ENCODE assay signal across 10 cellular contexts in genomic region chr4:184400891-184401290, GRCh38.
DNase-seq lines count a peak whose midpoint lies in the region; ATAC-seq and TF ChIP-seq lines count a peak whose summit lies in the region.
"Had no signal": no experiment of that assay in that cellular context is flagged by ENCODE, and none has a peak within 500 bp of the region (broad histone marks: within the 10 kb centered on the region; RNA-seq: fewer than 3 reads in every experiment).

No MANE protein-coding gene starts in this region.

- TF ChIP-seq POLR2A in gastrocnemius medialis (IDR thresholded peaks at IDR 0.05) = no peak

- peak overlapping the region; percentile 41 for H3K27ac Mint-ChIP-seq in activated T-helper 1 cell treated with anti-CD3 and anti-CD28 coated beads, Interleukin-12 subunit alpha, Interleukin-12 subunit beta, Interleukin-2, Interleukin-4 antibody, amounts not matched to agents 30 ng/mL and 10 ng/mL and 1 ng/mL, durations not matched to agents 14 hours and 24 hours and 36 hours

- H4K20me1 ChIP-seq in fibroblast of lung (ENCODE audit: control insufficient read depth, extremely low read depth, insufficient read depth, low read length) = no peaks in the 10 kb centered on the region

- H3K9me3 ChIP-seq in HUES48 (ENCODE audit: control insufficient read depth, insufficient read depth, low read length) = no peaks in the 10 kb centered on the region
- no peaks in the 10 kb centered on the region for H3K9me3 ChIP-seq in fibroblast of lung (ENCODE audit: control insufficient read depth, insufficient read depth, low read depth, low read length)
- H3K9me3 ChIP-seq in gastrocnemius medialis = no peaks in the 10 kb centered on the region
- H3K9me3 ChIP-seq: MG63 had no signal

- H3K79me2 ChIP-seq in fibroblast of lung (ENCODE audit: control insufficient read depth, insufficient read depth, low read length) = no peaks in the 10 kb centered on the region

- H3K9me3 Mint-ChIP-seq in activated T-helper 1 cell treated with anti-CD3 and anti-CD28 coated beads, Interleukin-12 subunit alpha, Interleukin-12 subunit beta, Interleukin-2, Interleukin-4 antibody, amounts not matched to agents 30 ng/mL and 10 ng/mL and 1 ng/mL, durations not matched to agents 14 hours and 24 hours and 36 hours = no peaks in the 10 kb centered on the region
- H3K9me3 Mint-ChIP-seq: central memory CD8-positive, alpha-beta T cell had no signal

- H3K27ac ChIP-seq in HUES48 (ENCODE audit: low read depth, low read length) (peak overlapping the region; percentile 76), fibroblast of lung (ENCODE audit: insufficient read depth, low read length) (peak overlapping the region; percentile 55), gastrocnemius medialis (peak overlapping the region; percentile 71 to 86 (median 82))

- H3K36me3 Mint-ChIP-seq in activated T-helper 1 cell treated with anti-CD3 and anti-CD28 coated beads, Interleukin-12 subunit alpha, Interleukin-12 subunit beta, Interleukin-2, Interleukin-4 antibody, amounts not matched to agents 30 ng/mL and 10 ng/mL and 1 ng/mL, durations not matched to agents 14 hours and 24 hours and 36 hours (ENCODE audit: low read depth) = peaks cover 78% of the 10 kb centered on the region

- peaks cover 43% of the 10 kb centered on the region for H3K36me3 ChIP-seq in HUES48 (ENCODE audit: control insufficient read depth, insufficient read depth, low read length)
- peaks cover 10% of the 10 kb centered on the region for H3K36me3 ChIP-seq in fibroblast of lung (ENCODE audit: control insufficient read depth, insufficient read depth, low read length)
- H3K36me3 ChIP-seq in gastrocnemius medialis = peaks cover 0 to 26% of the 10 kb centered on the region in 2 donors

- in situ Hi-C loops in gastrocnemius medialis (cut with MboI; ENCODE audit: low sequenced_read_pairs in 4 of 4) = no loop called here

- TF ChIP-seq CTCF in fibroblast of lung (conservative IDR thresholded peaks at IDR 0.05 in 1 of 2, IDR thresholded peaks at IDR 0.05 in 1 of 2; ENCODE audit: low read depth in 1 of 2, low read length in 2 of 2) (no peak), gastrocnemius medialis (IDR thresholded peaks at IDR 0.05 in 4 of 5, conservative IDR thresholded peaks at IDR 0.05 in 1 of 5) (no peak)

- DNase-seq in activated T-helper 1 cell treated with anti-CD3 and anti-CD28 coated beads, Interleukin-12 subunit alpha, Interleukin-12 subunit beta, Interleukin-2, Interleukin-4 antibody, amounts not matched to agents 30 ng/mL and 10 ng/mL and 1 ng/mL, durations not matched to agents 14 hours and 24 hours and 36 hours (ENCODE audit: low spot score) = no peak
- DNase-seq in fibroblast of lung (ENCODE audit: low read depth in 2 of 2) (peak in 1 of 2 donors; percentile 30), gastrocnemius medialis (no peak), NCI-H510A (lab: John Stamatoyannopoulos, UW) (no peak), T-helper 2 cell (no peak), epidermal melanocyte (ENCODE audit: insufficient read length, low spot score) (no peak)
- DNase-seq: activated effector memory CD4-positive, alpha-beta T cell treated with anti-CD3 and anti-CD28 coated beads, Interleukin-2, amount 50 U/mL, for 16 hours had no signal

- no peak overlapping the region for H3K4me3 Mint-ChIP-seq in activated T-helper 1 cell treated with anti-CD3 and anti-CD28 coated beads, Interleukin-12 subunit alpha, Interleukin-12 subunit beta, Interleukin-2, Interleukin-4 antibody, amounts not matched to agents 30 ng/mL and 10 ng/mL and 1 ng/mL, durations not matched to agents 14 hours and 24 hours and 36 hours
- H3K4me3 Mint-ChIP-seq: central memory CD8-positive, alpha-beta T cell had no signal

- H3K4me3 ChIP-seq in HUES48 (ENCODE audit: low read depth, low read length) (no peak overlapping the region), fibroblast of lung (replicated peaks in 1 of 4; ENCODE audit: control extremely low read depth in 1 of 4, insufficient read depth in 1 of 4, low read depth in 3 of 4, low read length in 4 of 4) (no peak overlapping the region), gastrocnemius medialis (no peak overlapping the region)
- H3K4me3 ChIP-seq: MG63 had no signal

- no peaks in the 10 kb centered on the region for H3K27me3 Mint-ChIP-seq in activated T-helper 1 cell treated with anti-CD3 and anti-CD28 coated beads, Interleukin-12 subunit alpha, Interleukin-12 subunit beta, Interleukin-2, Interleukin-4 antibody, amounts not matched to agents 30 ng/mL and 10 ng/mL and 1 ng/mL, durations not matched to agents 14 hours and 24 hours and 36 hours (ENCODE audit: insufficient read depth)
- H3K27me3 Mint-ChIP-seq: central memory CD8-positive, alpha-beta T cell had no signal

- H3K4me1 ChIP-seq in HUES48 (ENCODE audit: control insufficient read depth, insufficient read depth, low read length) (peaks cover 35% of the 10 kb centered on the region), fibroblast of lung (ENCODE audit: control insufficient read depth, extremely low read depth, insufficient read depth, low read length) (peaks cover 10% of the 10 kb centered on the region), gastrocnemius medialis (peaks cover 58 to 63% of the 10 kb centered on the region in 2 donors)

- H3K9ac ChIP-seq in HUES48 (ENCODE audit: low read depth, low read length) (no peak overlapping the region), fibroblast of lung (ENCODE audit: insufficient read depth, low read length) (no peak overlapping the region)

- peaks cover 68% of the 10 kb centered on the region for H3K4me1 Mint-ChIP-seq in activated T-helper 1 cell treated with anti-CD3 and anti-CD28 coated beads, Interleukin-12 subunit alpha, Interleukin-12 subunit beta, Interleukin-2, Interleukin-4 antibody, amounts not matched to agents 30 ng/mL and 10 ng/mL and 1 ng/mL, durations not matched to agents 14 hours and 24 hours and 36 hours (ENCODE audit: low read depth)

- H2AFZ ChIP-seq in fibroblast of lung (ENCODE audit: low read length) = no peak overlapping the region

- H3K27me3 ChIP-seq in HUES48 (ENCODE audit: control insufficient read depth, insufficient read depth, low read length) = no peaks in the 10 kb centered on the region
- no peaks in the 10 kb centered on the region for H3K27me3 ChIP-seq in fibroblast of lung (ENCODE audit: control insufficient read depth, insufficient read depth, low read length)
- H3K27me3 ChIP-seq in gastrocnemius medialis = no peaks in the 10 kb centered on the region
- H3K27me3 ChIP-seq: MG63 had no signal

- intact Hi-C loops in activated T-helper 1 cell treated with anti-CD3 and anti-CD28 coated beads, Interleukin-12 subunit alpha, Interleukin-12 subunit beta, Interleukin-2, Interleukin-4 antibody, amounts not matched to agents 30 ng/mL and 10 ng/mL and 1 ng/mL, durations not matched to agents 14 hours and 24 hours and 36 hours (cut with micrococcal nuclease) = no loop called here
- intact Hi-C loops in gastrocnemius medialis (cut with DNase I; ENCODE audit: low total_unique reads) = loop anchor here (2.0 to 5.0 kb wide), 3 partner anchors 72 to 134 kb away; no protein-coding TSS in a partner anchor

- ATAC-seq in gastrocnemius medialis = no peak

- H3K4me2 ChIP-seq in fibroblast of lung (ENCODE audit: extremely low read depth, insufficient read depth, low read length) = no peak overlapping the region
